9 cellular contexts compared by ENCODE assay signal in the genomic region with DNA sequence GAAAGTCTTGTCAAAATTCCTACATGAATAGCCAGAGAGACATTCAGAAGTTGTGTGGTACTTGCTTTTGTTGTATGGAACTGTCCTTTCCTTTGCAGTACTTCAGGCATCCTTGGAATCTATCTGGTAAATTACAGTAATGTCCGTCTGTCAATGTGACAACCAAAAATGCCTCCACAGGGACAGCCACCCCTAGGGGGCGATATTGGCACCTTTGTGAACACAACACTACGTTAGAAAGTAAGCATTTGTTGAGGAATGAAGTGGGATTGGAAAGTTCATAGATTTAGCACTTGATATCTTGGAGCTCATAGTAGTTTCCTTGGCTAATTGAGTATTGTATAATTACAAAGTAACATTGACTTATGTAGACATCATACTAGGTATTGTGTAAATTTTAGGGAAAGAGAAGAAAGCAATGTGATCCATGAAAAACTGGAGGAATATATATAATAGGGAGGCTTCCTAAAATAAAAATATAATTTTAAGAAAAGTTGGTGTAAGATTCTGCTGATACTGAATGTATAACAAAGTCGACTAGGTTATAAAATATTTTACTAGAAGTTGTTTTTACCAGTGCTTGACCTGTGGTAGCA. TPM values are rescaled to one million over a fixed set of nuclear protein-coding genes. Genes with fewer than 3 reads are reported as not detected.
DNase-seq lines count a peak whose midpoint lies in the region; ATAC-seq and TF ChIP-seq lines count a peak whose summit lies in the region.
"Had no signal": no experiment of that assay in that cellular context is flagged by ENCODE, and none has a peak within 500 bp of the region (broad histone marks: within the 10 kb centered on the region; RNA-seq: fewer than 3 reads in every experiment).

No MANE protein-coding gene starts in this region.

- no peaks in the 10 kb centered on the region for H3K36me3 ChIP-seq in prostate gland

- TF ChIP-seq CTCF in fibroblast of villous mesenchyme (IDR thresholded peaks at IDR 0.05; ENCODE audit: insufficient read depth, low read depth, low read length) (peak; percentile 85), prostate gland (IDR thresholded peaks at IDR 0.05) (peak in 3 of 4 experiments; percentile 13 to 41 (median 19))

- no peaks in the 10 kb centered on the region for H3K27me3 ChIP-seq in prostate gland (replicated peaks; ENCODE audit: insufficient read depth)
- H3K27me3 ChIP-seq: BLaER1 had no signal

- no peak overlapping the region for H3K27ac ChIP-seq in prostate gland
- H3K27ac ChIP-seq: BLaER1 had no signal

- TF ChIP-seq POLR2A in prostate gland (IDR thresholded peaks at IDR 0.05) = no peak

- H3K4me3 ChIP-seq in fibroblast of villous mesenchyme (ENCODE audit: low read depth, low read length) (no peak overlapping the region), prostate gland (no peak overlapping the region)
- H3K4me3 ChIP-seq: BLaER1 had no signal

- DNase-seq in NCI-H1417 (lab: John Stamatoyannopoulos, UW) (peak; percentile 1 to 46 (median 24)), NCI-H1417 treated with DMSO at 0.1 percent for 48 hours (lab: John Stamatoyannopoulos, UW) (no peak), NCI-H2227 treated with DMSO at 0.1 percent for 48 hours (lab: John Stamatoyannopoulos, UW) (peak; percentile 2), fibroblast of villous mesenchyme (ENCODE audit: low read depth) (peak; percentile 59), prostate gland (ENCODE audit: low spot score) (peak; percentile 6), mesenteric fat pad (ENCODE audit: low spot score) (no peak)
- DNase-seq in activated CD8-positive, alpha-beta memory T cell treated with anti-CD3 and anti-CD28 coated beads, Interleukin-2, amount 50 U/mL, for 4 hours = peak; percentile 56

- peak; percentile 68 for ATAC-seq in GM21576 (IDR thresholded peaks at IDR 0.05; ENCODE audit: unreplicated experiment)

- WGBS in prostate gland = 52% methylated on average over 4 of the region's 4 CpGs

- intact Hi-C loops in prostate gland (cut with DNase I) = no loop called here

- no peaks in the 10 kb centered on the region for H3K4me1 ChIP-seq in prostate gland (replicated peaks)
- H3K4me1 ChIP-seq: BLaER1 had no signal

- H3K9me3 ChIP-seq in prostate gland = no peaks in the 10 kb centered on the region

RNA-seq across cellular contexts. Expression of a gene that starts 32.7 kb away (rescaled TPM):
- total RNA-seq in fibroblast of villous mesenchyme (0.43 and 0.97 TPM in 2 replicates), prostate gland (1 to 10 TPM; 1.7 to 2.7 TPM), mesenteric fat pad (0.42 TPM)

Comparison
In these comparisons a context has a peak if more than half of its experiments do, and no peak if none do; other contexts are left out.
1. DNase-seq: peak in NCI-H1417 (3 of 3), NCI-H2227 treated with DMSO at 0.1 percent for 48 hours (single experiment), activated CD8-positive, alpha-beta memory T cell treated with anti-CD3 and anti-CD28 coated beads, Interleukin-2, amount 50 U/mL, for 4 hours (single experiment), fibroblast of villous mesenchyme (single experiment) and prostate gland (single experiment); none in NCI-H1417 treated with DMSO at 0.1 percent for 48 hours (single experiment) and mesenteric fat pad (single experiment).